1 cellular context compared by ENCODE assay signal in the genomic region with DNA sequence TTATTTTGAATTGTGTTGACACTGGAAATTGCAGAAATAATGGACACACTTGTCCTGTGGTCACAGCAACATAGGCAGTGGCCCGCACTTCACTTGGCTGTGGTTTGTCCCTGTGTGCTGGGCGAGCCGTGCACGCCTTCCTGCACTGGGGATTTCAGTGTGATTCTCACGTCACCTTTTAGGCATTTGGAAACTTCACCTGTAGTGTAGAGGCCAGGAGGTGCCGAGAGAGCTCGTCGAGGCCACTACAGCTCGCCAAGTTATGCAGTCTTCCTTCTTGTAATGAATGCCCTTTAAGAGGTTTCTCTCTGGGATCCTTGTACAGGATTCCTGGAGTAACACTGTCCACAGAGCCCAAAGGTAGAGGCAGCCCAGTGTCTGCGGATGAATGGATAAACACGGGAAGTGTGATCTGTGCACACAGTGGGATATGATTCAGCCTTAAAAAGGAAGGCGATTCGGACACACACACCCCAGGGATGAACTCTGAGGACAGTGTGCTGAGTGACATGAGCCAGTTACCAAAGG.
TF ChIP-seq lines count a peak whose summit lies in the region.

No MANE protein-coding gene starts in this region.

TF ChIP-seq in GM12878, 131 proteins besides CTCF, POLR2A, EP300 and RAD21:
- TF ChIP-seq, protein P1, sequence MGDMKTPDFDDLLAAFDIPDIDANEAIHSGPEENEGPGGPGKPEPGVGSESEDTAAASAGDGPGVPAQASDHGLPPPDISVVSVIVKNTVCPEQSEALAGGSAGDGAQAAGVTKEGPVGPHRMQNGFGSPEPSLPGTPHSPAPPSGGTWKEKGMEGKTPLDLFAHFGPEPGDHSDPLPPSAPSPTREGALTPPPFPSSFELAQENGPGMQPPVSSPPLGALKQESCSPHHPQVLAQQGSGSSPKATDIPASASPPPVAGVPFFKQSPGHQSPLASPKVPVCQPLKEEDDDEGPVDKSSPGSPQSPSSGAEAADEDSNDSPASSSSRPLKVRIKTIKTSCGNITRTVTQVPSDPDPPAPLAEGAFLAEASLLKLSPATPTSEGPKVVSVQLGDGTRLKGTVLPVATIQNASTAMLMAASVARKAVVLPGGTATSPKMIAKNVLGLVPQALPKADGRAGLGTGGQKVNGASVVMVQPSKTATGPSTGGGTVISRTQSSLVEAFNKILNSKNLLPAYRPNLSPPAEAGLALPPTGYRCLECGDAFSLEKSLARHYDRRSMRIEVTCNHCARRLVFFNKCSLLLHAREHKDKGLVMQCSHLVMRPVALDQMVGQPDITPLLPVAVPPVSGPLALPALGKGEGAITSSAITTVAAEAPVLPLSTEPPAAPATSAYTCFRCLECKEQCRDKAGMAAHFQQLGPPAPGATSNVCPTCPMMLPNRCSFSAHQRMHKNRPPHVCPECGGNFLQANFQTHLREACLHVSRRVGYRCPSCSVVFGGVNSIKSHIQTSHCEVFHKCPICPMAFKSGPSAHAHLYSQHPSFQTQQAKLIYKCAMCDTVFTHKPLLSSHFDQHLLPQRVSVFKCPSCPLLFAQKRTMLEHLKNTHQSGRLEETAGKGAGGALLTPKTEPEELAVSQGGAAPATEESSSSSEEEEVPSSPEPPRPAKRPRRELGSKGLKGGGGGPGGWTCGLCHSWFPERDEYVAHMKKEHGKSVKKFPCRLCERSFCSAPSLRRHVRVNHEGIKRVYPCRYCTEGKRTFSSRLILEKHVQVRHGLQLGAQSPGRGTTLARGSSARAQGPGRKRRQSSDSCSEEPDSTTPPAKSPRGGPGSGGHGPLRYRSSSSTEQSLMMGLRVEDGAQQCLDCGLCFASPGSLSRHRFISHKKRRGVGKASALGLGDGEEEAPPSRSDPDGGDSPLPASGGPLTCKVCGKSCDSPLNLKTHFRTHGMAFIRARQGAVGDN (IDR thresholded peaks at IDR 0.05): 0 out of 2 replicates have a peak, but pooled peaks have one; percentile 21
- no peak for TF ChIP-seq HDAC6 (IDR thresholded peaks at IDR 0.05; ENCODE audit: unreplicated experiment)
- TF ChIP-seq RUNX3 (IDR thresholded peaks at IDR 0.05; ENCODE audit: low read length): peak; percentile 39
